In genomic region chr5:40410939-40411635, GRCh38 we compare ENCODE assay signal across 8 cellular contexts.
DNase-seq lines count a peak whose midpoint lies in the region; ATAC-seq and TF ChIP-seq lines count a peak whose summit lies in the region.

No MANE protein-coding gene starts in this region.

- peak; percentile 29 for DNase-seq in AG08395 (ENCODE audit: low spot score)
- DNase-seq in LNCaP clone FGC (ENCODE audit: low read depth) = peak; percentile 90
- peak; percentile 20 for DNase-seq in astrocyte of the hippocampus (ENCODE audit: low read depth, low spot score)
- no peak for DNase-seq in mesothelial cell of epicardium (ENCODE audit: low spot score in 2 of 2, unreplicated experiment in 2 of 2)
- DNase-seq in endothelial cell (ENCODE audit: low spot score) = no peak
- no peak for DNase-seq in NCI-H1092 treated with DMSO at 0.1 percent for 48 hours (lab: John Stamatoyannopoulos, UW)

- H3K4me1 Mint-ChIP-seq in mesothelial cell of epicardium (peaks cover 26% of the 10 kb centered on the region), endothelial cell (ENCODE audit: unreplicated experiment) (peaks cover 14% of the 10 kb centered on the region)

- H3K27ac Mint-ChIP-seq in mesothelial cell of epicardium (peak overlapping the region; percentile 19), endothelial cell (ENCODE audit: unreplicated experiment) (no peak overlapping the region)

- H3K4me3 Mint-ChIP-seq in mesothelial cell of epicardium = no peak overlapping the region
- no peak overlapping the region for H3K4me3 Mint-ChIP-seq in endothelial cell (ENCODE audit: unreplicated experiment)

- no peaks in the 10 kb centered on the region for H3K9me3 Mint-ChIP-seq in mesothelial cell of epicardium
- no peaks in the 10 kb centered on the region for H3K9me3 Mint-ChIP-seq in endothelial cell (ENCODE audit: unreplicated experiment)

- no peak overlapping the region for H3K4me3 ChIP-seq in LNCaP clone FGC (ENCODE audit: low read depth, low read length)

- H3K36me3 Mint-ChIP-seq in mesothelial cell of epicardium = no peaks in the 10 kb centered on the region
- no peaks in the 10 kb centered on the region for H3K36me3 Mint-ChIP-seq in endothelial cell (ENCODE audit: low read depth, unreplicated experiment)

- TF ChIP-seq CTCF in LNCaP clone FGC (IDR thresholded peaks at IDR 0.05; ENCODE audit: control insufficient read depth, extremely low read depth, insufficient read depth) (no peak), mesothelial cell of epicardium (IDR thresholded peaks at IDR 0.05; ENCODE audit: unreplicated experiment) (no peak), endothelial cell (IDR thresholded peaks at IDR 0.05; ENCODE audit: unreplicated experiment) (no peak)

- no peaks in the 10 kb centered on the region for H3K27me3 Mint-ChIP-seq in mesothelial cell of epicardium (ENCODE audit: low read depth)
- H3K27me3 Mint-ChIP-seq in endothelial cell (ENCODE audit: unreplicated experiment) = no peaks in the 10 kb centered on the region

- ATAC-seq in HG03342 (IDR thresholded peaks at IDR 0.05; ENCODE audit: unreplicated experiment) = no peak
- no peak for ATAC-seq in GM18511 (IDR thresholded peaks at IDR 0.05; ENCODE audit: unreplicated experiment)

Comparison
In these comparisons a context has a peak if more than half of its experiments do, and no peak if none do; other contexts are left out.
1. DNase-seq: peak in AG08395 (single experiment), LNCaP clone FGC (single experiment) and astrocyte of the hippocampus (single experiment); none in mesothelial cell of epicardium (0 of 2), endothelial cell (single experiment) and NCI-H1092 treated with DMSO at 0.1 percent for 48 hours (single experiment).